Comparison of ENCODE assay signal across 10 cellular contexts in genomic region chr13:110233181-110233641, GRCh38.
DNase-seq lines count a peak whose midpoint lies in the region; ATAC-seq and TF ChIP-seq lines count a peak whose summit lies in the region.
"Had no signal": no experiment of that assay in that cellular context is flagged by ENCODE, and none has a peak within 500 bp of the region (broad histone marks: within the 10 kb centered on the region; RNA-seq: fewer than 3 reads in every experiment).

No MANE protein-coding gene starts in this region.

- H4K91ac ChIP-seq in IMR-90 (ENCODE audit: insufficient read depth, low read depth, low read length) (0 out of 2 replicates have a peak overlapping the region, but pooled peaks have one; percentile 3), mesenchymal stem cell (ENCODE audit: low read length) (no peak overlapping the region)

- H3K36me3 Mint-ChIP-seq in endodermal cell (ENCODE audit: low read depth) = peaks cover 44% of the 10 kb centered on the region
- no peaks in the 10 kb centered on the region for H3K36me3 Mint-ChIP-seq in CD8-positive, alpha-beta memory T cell

- no peak overlapping the region for H4K5ac ChIP-seq in IMR-90 (ENCODE audit: low read depth, low read length)

- H3K27ac ChIP-seq in IMR-90 (ENCODE audit: insufficient read depth, low read length) = peak overlapping the region; percentile 48
- H3K27ac ChIP-seq in endodermal cell (ENCODE audit: low read depth, low read length) = no peak overlapping the region
- H3K27ac ChIP-seq in mesenchymal stem cell (ENCODE audit: low read length, poor library complexity, severe bottlenecking) = no peak overlapping the region
- H3K27ac ChIP-seq in thyroid gland = peak overlapping the region; percentile 47 to 75 (median 62)
- H3K27ac ChIP-seq in CD8-positive, alpha-beta memory T cell (ENCODE audit: low read depth, low read length) = no peak overlapping the region

- H3K18ac ChIP-seq in IMR-90 (ENCODE audit: low read depth, low read length) (no peak overlapping the region; the same call in 1 of the 2 replicates), mesenchymal stem cell (ENCODE audit: low read depth in 1 of 2, low read length in 2 of 2) (no peak overlapping the region)

- TF ChIP-seq CTCF in IMR-90 (conservative IDR thresholded peaks at IDR 0.05; ENCODE audit: low read depth, low read length) = no peak
- TF ChIP-seq CTCF in endodermal cell (conservative IDR thresholded peaks at IDR 0.05) = no peak
- TF ChIP-seq CTCF in thyroid gland (IDR thresholded peaks at IDR 0.05) = no peak

- no peak for TF ChIP-seq RAD21 in IMR-90 (IDR thresholded peaks at IDR 0.05; ENCODE audit: low read length)

- peak overlapping the region; percentile 53 for H3K14ac ChIP-seq in IMR-90 (replicated peaks; ENCODE audit: low read depth, low read length)
- no peak overlapping the region for H3K14ac ChIP-seq in mesenchymal stem cell (ENCODE audit: low read length in 2 of 2)

- H3K4me3 Mint-ChIP-seq in endodermal cell = no peak overlapping the region
- H3K4me3 Mint-ChIP-seq in CD8-positive, alpha-beta memory T cell = no peak overlapping the region
- H3K4me3 Mint-ChIP-seq: activated T-helper 17 cell treated with anti-CD3 and anti-CD28 coated beads, Interleukin-2, amount 50 U/mL, for 72 hours had no signal

- H3K23ac ChIP-seq in IMR-90 (ENCODE audit: low read depth, low read length) (peak overlapping the region; percentile 41; the same call in 1 of the 2 replicates), mesenchymal stem cell (ENCODE audit: low read length in 2 of 2) (no peak overlapping the region)

- H2BK15ac ChIP-seq in IMR-90 (ENCODE audit: low read depth, low read length) = peak overlapping the region; percentile 41; the same call in 1 of the 3 replicates
- no peak overlapping the region for H2BK15ac ChIP-seq in mesenchymal stem cell (ENCODE audit: low read depth, poor library complexity, severe bottlenecking)

- H3K36me3 ChIP-seq in IMR-90 (ENCODE audit: control insufficient read depth, insufficient read depth, low read length) (peaks cover 33% of the 10 kb centered on the region), endodermal cell (ENCODE audit: control insufficient read depth, insufficient read depth, low read length) (peaks cover 58% of the 10 kb centered on the region), mesenchymal stem cell (ENCODE audit: control insufficient read depth in 1 of 2, insufficient read depth in 2 of 2, low read depth in 1 of 2, low read length in 2 of 2) (peaks cover 0 to 37% of the 10 kb centered on the region in 2 experiments), thyroid gland (no peaks in the 10 kb centered on the region)
- H3K36me3 ChIP-seq in CD8-positive, alpha-beta memory T cell (ENCODE audit: insufficient read depth, low read length) = no peaks in the 10 kb centered on the region

- no peak overlapping the region for H3K56ac ChIP-seq in IMR-90 (ENCODE audit: extremely low read depth, insufficient read depth, low read length)

- peak overlapping the region; percentile 52 for H2AFZ ChIP-seq in IMR-90 (replicated peaks; ENCODE audit: low read length, poor library complexity)
- H2AFZ ChIP-seq in mesenchymal stem cell (ENCODE audit: low read depth, low read length) = no peak overlapping the region

- H4K20me1 ChIP-seq in IMR-90 (ENCODE audit: insufficient read depth, low read length) = peaks cover 60% of the 10 kb centered on the region

- H3K4me2 ChIP-seq in IMR-90 (ENCODE audit: low read depth, low read length) = peak overlapping the region; percentile 47
- H3K4me2 ChIP-seq in mesenchymal stem cell (ENCODE audit: low read length, poor library complexity, severe bottlenecking) = no peak overlapping the region

- H3K9me3 Mint-ChIP-seq in endodermal cell = no peaks in the 10 kb centered on the region
- peaks cover 0 to 4% (median 0%) of the 10 kb centered on the region in 5 donors for H3K9me3 Mint-ChIP-seq in CD8-positive, alpha-beta memory T cell
- H3K9me3 Mint-ChIP-seq: activated T-helper 17 cell treated with anti-CD3 and anti-CD28 coated beads, Interleukin-2, amount 50 U/mL, for 72 hours had no signal

- dilution Hi-C loops in IMR-90 (cut with HindIII; ENCODE audit: low sequenced_read_pairs, unreplicated experiment) = no loop called here

- no TSS peak for BruUV-seq in IMR-90 (replicated peaks; lab: Mats Ljungman, UMichigan)

- 0% methylated on average over 1 of the region's 14 CpGs; no CpG with 5 or more reads in 1 of the 2 experiments for WGBS in IMR-90 (ENCODE audit: extremely low coverage in 2 of 2, insufficient read length in 1 of 2), 2 experiments
- 88 to 89% methylated on average over 14 of the region's 14 CpGs for WGBS in endodermal cell (ENCODE audit: insufficient coverage in 1 of 2, insufficient read length in 1 of 2), 2 experiments
- 69% methylated on average over 14 of the region's 14 CpGs for WGBS in mesenchymal stem cell
- 54 to 65% methylated on average over 14 of the region's 14 CpGs for WGBS in thyroid gland, 2 donors

- ATAC-seq in IMR-90 (ENCODE audit: low read depth) = no peak
- ATAC-seq: activated T-helper 17 cell treated with anti-CD3 and anti-CD28 coated beads, Interleukin-2, amount 50 U/mL, for 72 hours had no signal

- H3K27me3 Mint-ChIP-seq in endodermal cell (ENCODE audit: insufficient read depth) = no peaks in the 10 kb centered on the region
- H3K27me3 Mint-ChIP-seq in CD8-positive, alpha-beta memory T cell = peaks cover 1 to 40% of the 10 kb centered on the region in 2 donors

- H3K4me3 ChIP-seq in IMR-90 (ENCODE audit: insufficient read depth, low read depth, low read length) (no peak overlapping the region), endodermal cell (ENCODE audit: low read length) (no peak overlapping the region), mesenchymal stem cell (ENCODE audit: insufficient read depth in 1 of 2, low read depth in 1 of 2, low read length in 2 of 2) (peak overlapping the region in 1 of 2 experiments; percentile 79), thyroid gland (replicated peaks in 1 of 3) (no peak overlapping the region)
- H3K4me3 ChIP-seq in CD8-positive, alpha-beta memory T cell (ENCODE audit: low read length) = no peak overlapping the region

- peak overlapping the region; percentile 57; the same call in 1 of the 2 replicates for H2AK5ac ChIP-seq in IMR-90 (ENCODE audit: low read depth, low read length)
- H2AK5ac ChIP-seq in mesenchymal stem cell (ENCODE audit: low read length, severe bottlenecking) = no peak overlapping the region

- H3K4ac ChIP-seq in IMR-90 (ENCODE audit: low read depth, low read length) (peak overlapping the region; percentile 58; the same call in 1 of the 2 replicates), mesenchymal stem cell (ENCODE audit: low read depth in 1 of 2, low read length in 2 of 2) (no peak overlapping the region)

- POLR2A ChIA-PET in IMR-90 (lab: Charles Lee; ENCODE audit: unreplicated experiment) = interaction anchor here (0.6 kb wide), 1 partner anchor 342 kb away, joined by 10 read pairs; no protein-coding TSS in a partner anchor
- POLR2A ChIA-PET in CD8-positive, alpha-beta memory T cell (lab: Charles Lee) = no interaction called here

- H3K79me1 ChIP-seq in IMR-90 (ENCODE audit: low read depth in 1 of 2, low read length in 2 of 2) = peaks cover 37 to 87% of the 10 kb centered on the region in 2 experiments
- H3K79me1 ChIP-seq in mesenchymal stem cell (replicated peaks; ENCODE audit: low read length, poor library complexity, severe bottlenecking) = peaks cover 24% of the 10 kb centered on the region

- in situ Hi-C loops in IMR-90 (cut with MboI; ENCODE audit: low sequenced_read_pairs) = no loop called here

- peaks cover 12% of the 10 kb centered on the region for H3K4me1 Mint-ChIP-seq in endodermal cell
- H3K4me1 Mint-ChIP-seq in CD8-positive, alpha-beta memory T cell = no peaks in the 10 kb centered on the region
- H3K4me1 Mint-ChIP-seq: activated T-helper 17 cell treated with anti-CD3 and anti-CD28 coated beads, Interleukin-2, amount 50 U/mL, for 72 hours had no signal

- H2BK120ac ChIP-seq in IMR-90 (ENCODE audit: low read depth, low read length) = peak overlapping the region; percentile 44; the same call in 1 of the 2 replicates
- H2BK120ac ChIP-seq in mesenchymal stem cell (ENCODE audit: low read depth, low read length) = no peak overlapping the region

- H2BK12ac ChIP-seq in mesenchymal stem cell (ENCODE audit: low read length in 2 of 2) = no peak overlapping the region

- TF ChIP-seq POLR2A in IMR-90 (IDR thresholded peaks at IDR 0.05; ENCODE audit: low read depth, low read length) (no peak), thyroid gland (IDR thresholded peaks at IDR 0.05) (no peak)

- CTCF ChIA-PET in IMR-90 (lab: Yijun Ruan, JAX) = interaction anchor here (1.1 kb wide), 1 partner anchor 10 kb away, joined by 3 read pairs; no protein-coding TSS in a partner anchor
- CTCF ChIA-PET in CD8-positive, alpha-beta memory T cell (lab: Charles Lee) = interaction anchor here (1.5 kb wide), 1 partner anchor 11 kb away, joined by 5 read pairs; no protein-coding TSS in a partner anchor

- H3K9me3 ChIP-seq in IMR-90 (ENCODE audit: control insufficient read depth, insufficient read depth, low read length) (no peaks in the 10 kb centered on the region), endodermal cell (ENCODE audit: control insufficient read depth, low read length) (no peaks in the 10 kb centered on the region), mesenchymal stem cell (ENCODE audit: control insufficient read depth, low read length) (no peaks in the 10 kb centered on the region), thyroid gland (no peaks in the 10 kb centered on the region)
- H3K9me3 ChIP-seq in CD8-positive, alpha-beta memory T cell (ENCODE audit: low read length) = no peaks in the 10 kb centered on the region

- peak overlapping the region; percentile 9; the same call in 1 of the 2 replicates for H2BK20ac ChIP-seq in IMR-90 (ENCODE audit: low read depth, low read length)

- H3K9ac ChIP-seq in IMR-90 (ENCODE audit: low read depth, low read length) (no peak overlapping the region), endodermal cell (ENCODE audit: extremely low read depth, low read length, poor library complexity, severe bottlenecking) (no peak overlapping the region), mesenchymal stem cell (ENCODE audit: low read length) (peak overlapping the region; percentile 82)

- peak overlapping the region; percentile 13 to 77; a peak in 3 of 4 replicates for H4K8ac ChIP-seq in IMR-90 (ENCODE audit: low read depth in 2 of 2, low read length in 2 of 2)
- no peak overlapping the region for H4K8ac ChIP-seq in mesenchymal stem cell (ENCODE audit: low read length)

- peaks cover 30% of the 10 kb centered on the region for H3K4me1 ChIP-seq in IMR-90 (ENCODE audit: control insufficient read depth, insufficient read depth, low read length)
- H3K4me1 ChIP-seq in endodermal cell (ENCODE audit: control insufficient read depth, insufficient read depth, low read length) = peaks cover 4% of the 10 kb centered on the region
- H3K4me1 ChIP-seq in mesenchymal stem cell (ENCODE audit: control insufficient read depth, insufficient read depth, low read depth, low read length) = peaks cover 18% of the 10 kb centered on the region
- peaks cover under 1 to 22% of the 10 kb centered on the region in 2 donors for H3K4me1 ChIP-seq in thyroid gland
- H3K4me1 ChIP-seq in CD8-positive, alpha-beta memory T cell (ENCODE audit: insufficient read depth, low read length) = no peaks in the 10 kb centered on the region

- H2BK5ac ChIP-seq in IMR-90 (ENCODE audit: low read depth, low read length, poor library complexity, severe bottlenecking) (peak overlapping the region; percentile 43), mesenchymal stem cell (ENCODE audit: low read depth, low read length, poor library complexity, severe bottlenecking) (no peak overlapping the region)

- intact Hi-C loops in IMR-90 (cut with micrococcal nuclease) = no loop called here
- intact Hi-C loops in thyroid gland (cut with DNase I) = no loop called here

- peaks cover 25% of the 10 kb centered on the region for H3K9me1 ChIP-seq in IMR-90 (ENCODE audit: insufficient read depth, low read length)

- H3K27me3 ChIP-seq in IMR-90 (ENCODE audit: control insufficient read depth, insufficient read depth, low read length) = no peaks in the 10 kb centered on the region
- no peaks in the 10 kb centered on the region for H3K27me3 ChIP-seq in endodermal cell (ENCODE audit: control insufficient read depth, insufficient read depth, low read length, poor library complexity, severe bottlenecking)
- no peaks in the 10 kb centered on the region for H3K27me3 ChIP-seq in mesenchymal stem cell (ENCODE audit: control insufficient read depth in 1 of 2, insufficient read depth in 1 of 2, low read length in 2 of 2)
- no peaks in the 10 kb centered on the region for H3K27me3 ChIP-seq in thyroid gland
- H3K27me3 ChIP-seq in CD8-positive, alpha-beta memory T cell (ENCODE audit: insufficient read depth, low read length, poor library complexity, severe bottlenecking) = no peaks in the 10 kb centered on the region

- DNase-seq in IMR-90 = peak; percentile 91
- peak; percentile 13 for DNase-seq in endodermal cell
- DNase-seq in mesenchymal stem cell = peak; percentile 86
- DNase-seq in thyroid gland = peak in 1 of 2 donors; percentile 26
- no peak for DNase-seq in iPS-NIHi7 (ENCODE audit: extremely low spot score)
- DNase-seq in dedifferentiated amniotic fluid mesenchymal stem cell (ENCODE audit: extremely low spot score) = no peak
- no peak for DNase-seq in CD8-positive, alpha-beta memory T cell
- DNase-seq in effector CD8-positive, alpha-beta T cell (lab: John Stamatoyannopoulos, UW) = no peak
- DNase-seq: NCI-H510A treated with DMSO at 0.1 percent for 48 hours had no signal

- no peak overlapping the region for H3K27ac Mint-ChIP-seq in endodermal cell
- H3K27ac Mint-ChIP-seq in CD8-positive, alpha-beta memory T cell = no peak overlapping the region
- H3K27ac Mint-ChIP-seq: activated T-helper 17 cell treated with anti-CD3 and anti-CD28 coated beads, Interleukin-2, amount 50 U/mL, for 72 hours had no signal

- H2AK9ac ChIP-seq in IMR-90 (replicated peaks; ENCODE audit: low read depth, low read length, poor library complexity) = no peak overlapping the region

Comparison
In these comparisons a context has a peak if more than half of its experiments do, and no peak if none do; other contexts are left out.
1. DNase-seq: peak in IMR-90 (single experiment), endodermal cell (single experiment) and mesenchymal stem cell (single experiment); none in iPS-NIHi7 (single experiment), dedifferentiated amniotic fluid mesenchymal stem cell (single experiment), CD8-positive, alpha-beta memory T cell (0 of 5) and effector CD8-positive, alpha-beta T cell (single experiment).
2. H3K27ac ChIP-seq: peak in IMR-90 (single experiment) and thyroid gland (3 of 3); none in endodermal cell (single experiment), mesenchymal stem cell (single experiment) and CD8-positive, alpha-beta memory T cell (single experiment).